ENCODE assay signal across 12 cellular contexts in genomic region chr20:34922654-34923381, GRCh38. TPM values are rescaled to one million over a fixed set of nuclear protein-coding genes. Genes with fewer than 3 reads are reported as not detected.
DNase-seq lines count a peak whose midpoint lies in the region; ATAC-seq and TF ChIP-seq lines count a peak whose summit lies in the region.
"Had no signal": no experiment of that assay in that cellular context is flagged by ENCODE, and none has a peak within 500 bp of the region (broad histone marks: within the 10 kb centered on the region; RNA-seq: fewer than 3 reads in every experiment).

No MANE protein-coding gene starts in this region.

- H3K4me3 ChIP-seq in heart left ventricle = no peak overlapping the region
- H3K4me3 ChIP-seq in skeletal muscle satellite cell (ENCODE audit: low read length) = no peak overlapping the region

- peak overlapping the region in 11 of 12 donors; percentile 8 to 77 (median 58) for H3K27ac ChIP-seq in heart left ventricle

- intact Hi-C loops in heart left ventricle (cut with DNase I) = no loop called here

- H3K9me3 ChIP-seq in heart left ventricle (peaks cover 0 to 3% (median 0%) of the 10 kb centered on the region in 12 donors), skeletal muscle satellite cell (replicated peaks; ENCODE audit: low read length) (no peaks in the 10 kb centered on the region)

- H3K36me3 ChIP-seq in heart left ventricle = peaks cover 0 to 83% (median 69%) of the 10 kb centered on the region in 9 donors
- peaks cover 37% of the 10 kb centered on the region for H3K36me3 ChIP-seq in skeletal muscle satellite cell (ENCODE audit: insufficient read depth, low read length)

- ATAC-seq in heart left ventricle = peak; percentile 56 to 86 (median 68)
- ATAC-seq: activated T-helper 17 cell treated with anti-CD3 and anti-CD28 coated beads, Interleukin-2, amount 50 U/mL, for 72 hours; natural killer cell treated with Interleukin-12 subunit alpha and Interleukin-12 subunit beta and Interleukin-15 and Interleukin-18, amount 100 ng/mL, for 72 hours; T-helper 17 cell had no signal

- H3K27me3 ChIP-seq in heart left ventricle (no peaks in the 10 kb centered on the region), skeletal muscle satellite cell (ENCODE audit: control insufficient read depth, insufficient read depth, low read length) (no peaks in the 10 kb centered on the region)

- no peak for TF ChIP-seq CTCF in heart left ventricle (IDR thresholded peaks at IDR 0.05)

- 84 to 88% (median 86%) methylated on average over 5 of the region's 5 CpGs for WGBS in heart left ventricle, 4 donors

- H3K4me2 ChIP-seq in skeletal muscle satellite cell (ENCODE audit: low read length) = peak overlapping the region; percentile 31

- peak; percentile 90 for DNase-seq in GM03348 (ENCODE audit: low spot score)
- DNase-seq in amniotic epithelial cell (ENCODE audit: low read depth) = peak; percentile 88
- DNase-seq in heart left ventricle = peak in 1 of 5 donors; percentile 38
- no peak for DNase-seq in DMS79 treated with DMSO at 0.1 percent for 48 hours (lab: John Stamatoyannopoulos, UW)
- DNase-seq in NCI-H345 (lab: John Stamatoyannopoulos, UW) = no peak
- no peak for DNase-seq in erythroblast (lab: John Stamatoyannopoulos, UW)
- no peak for DNase-seq in NCI-H2227 (lab: John Stamatoyannopoulos, UW; ENCODE audit: unreplicated experiment)
- DNase-seq: NCI-H1930, T-helper 17 cell had no signal

- no peak overlapping the region for H3K9ac ChIP-seq in skeletal muscle satellite cell (ENCODE audit: low read depth, low read length)

- TF ChIP-seq POLR2A in heart left ventricle (IDR thresholded peaks at IDR 0.05) (no peak), erythroblast (IDR thresholded peaks at IDR 0.05; ENCODE audit: low read length) (no peak)

- H3K4me1 ChIP-seq in heart left ventricle = peaks cover 0 to 25% (median 7%) of the 10 kb centered on the region in 12 donors
- H3K4me1 ChIP-seq in skeletal muscle satellite cell (ENCODE audit: control insufficient read depth, insufficient read depth, low read length) = peaks cover 18% of the 10 kb centered on the region

RNA-seq across cellular contexts. Expression of gene GSS, which starts 32.8 kb away (rescaled TPM):
- total RNA-seq in heart left ventricle = 10 to 100 TPM; 17.8 to 38.1 (median 26.8) TPM
- 10 to 100 TPM; 32.3 to 38.7 TPM for polyA plus RNA-seq in heart left ventricle
- total RNA-seq in skeletal muscle satellite cell (2012; rRNA removed) = 74.3 and 82.9 TPM in 2 replicates

RNA-seq across cellular contexts. Expression of gene MYH7B, which starts 32.9 kb away (rescaled TPM):
- 100 to 1,000 TPM in 7 of 9 donors, 10 to 100 TPM in 2; 50.7 to 306 (median 144) TPM for total RNA-seq in heart left ventricle
- polyA plus RNA-seq in heart left ventricle = 100 to 1,000 TPM in 1 of 2 donors, 10 to 100 TPM in 1; 12.8 to 448 TPM
- total RNA-seq in skeletal muscle satellite cell (2012; rRNA removed) = 0.22 TPM in 1 of 2 replicates, not detected in the other

RNA-seq across cellular contexts. Expression of gene ACSS2, which starts 46.4 kb away (rescaled TPM):
- 100 to 1,000 TPM in 4 of 9 donors, 10 to 100 TPM in 5; 87.1 to 113 (median 99.7) TPM for total RNA-seq in heart left ventricle
- 100 to 1,000 TPM in 1 of 2 donors, 10 to 100 TPM in 1; 72.6 to 117 TPM for polyA plus RNA-seq in heart left ventricle
- total RNA-seq in skeletal muscle satellite cell (2012; rRNA removed) = 21.0 and 39.5 TPM in 2 replicates

RNA-seq across cellular contexts. Expression of gene GGT7, which starts 50.2 kb away (rescaled TPM):
- 10 to 100 TPM in 8 of 9 donors, 1 to 10 TPM in 1; 7.9 to 30.7 (median 17.5) TPM for total RNA-seq in heart left ventricle
- 10 to 100 TPM; 13.0 to 22.1 TPM for polyA plus RNA-seq in heart left ventricle
- 5.7 and 7.6 TPM in 2 replicates for total RNA-seq in skeletal muscle satellite cell (2012; rRNA removed)

Comparison
In these comparisons a context has a peak if more than half of its experiments do, and no peak if none do; other contexts are left out.
1. DNase-seq: peak in GM03348 (single experiment) and amniotic epithelial cell (single experiment); none in DMS79 treated with DMSO at 0.1 percent for 48 hours (single experiment), NCI-H345 (single experiment), erythroblast (0 of 2) and NCI-H2227 (single experiment).